ENCODE assay signal across 8 cellular contexts in genomic region chr2:111168528-111168929, GRCh38. TPM values are rescaled to one million over a fixed set of nuclear protein-coding genes. Genes with fewer than 3 reads are reported as not detected.
DNase-seq lines count a peak whose midpoint lies in the region; ATAC-seq, FAIRE-seq and TF ChIP-seq lines count a peak whose summit lies in the region.

No MANE protein-coding gene starts in this region.

- no peaks in the 10 kb centered on the region for H3K79me2 ChIP-seq in Karpas-422 (ENCODE audit: low read length)

- H3K9ac ChIP-seq in Karpas-422 (ENCODE audit: low read length), result peak overlapping the region; percentile 24; the same call in 1 of the 2 replicates

- WGBS in A549 (ENCODE audit: missing lambda C conversion rate), result 25% methylated on average over 8 of the region's 8 CpGs

- no peak overlapping the region for H3K4me3 ChIP-seq in A549
- no peak overlapping the region for H3K4me3 ChIP-seq in Karpas-422 (ENCODE audit: low read length)
- no peak overlapping the region for H3K4me3 ChIP-seq in foreskin fibroblast (ENCODE audit: low read depth in 1 of 2, low read length in 2 of 2)

- peaks cover 11% of the 10 kb centered on the region for H4K20me1 ChIP-seq in Karpas-422 (ENCODE audit: insufficient read depth, low read depth, low read length)

- H3K27me3 ChIP-seq in Karpas-422 (ENCODE audit: low read length), result no peaks in the 10 kb centered on the region

- DNase-seq in A549 (ENCODE audit: low read depth in 1 of 2, low spot score in 1 of 2) (peak; percentile 58 to 68), Karpas-422 (peak; percentile 73), foreskin fibroblast (peak; percentile 73 to 90), SKM-1 treated with dmso at 0.1 percent for 144 hours (lab: John Stamatoyannopoulos, UW; ENCODE audit: unreplicated experiment) (no peak), NCI-H2081 (lab: John Stamatoyannopoulos, UW) (no peak)
- DNase-seq in activated CD8-positive, alpha-beta memory T cell treated with anti-CD3 and anti-CD28 coated beads, Interleukin-2, amount 50 U/mL, for 1 hour (ENCODE audit: extremely low read depth), result peak; percentile 9
- peak; percentile 57 to 62 for DNase-seq in stimulated activated CD4-positive, alpha-beta T cell treated with anti-CD3 and anti-CD28 coated beads, Interleukin-4, amount 100 ng/mL, for 48 hours (ENCODE audit: low read depth in 2 of 2)

- H3K4me2 ChIP-seq in A549 (peak overlapping the region; percentile 70), Karpas-422 (ENCODE audit: low read depth, low read length, poor library complexity, severe bottlenecking) (peak overlapping the region; percentile 7)

- CTCF ChIA-PET in A549 (lab: Yijun Ruan, JAX), result interaction anchor here (0.9 to 1.8 kb wide), 5 partner anchors 9 to 37 kb away, joined by 3 to 8 read pairs (median 3); no protein-coding TSS in a partner anchor

- POLR2A ChIA-PET in A549 (lab: Yijun Ruan, JAX), result interaction anchor here (1.8 kb wide), 1 partner anchor 48 kb away, joined by 7 read pairs; the partner anchor contains the start of gene BCL2L11

- H3K4me1 ChIP-seq in A549 (peaks cover 41% of the 10 kb centered on the region), Karpas-422 (ENCODE audit: low read length) (peaks cover 72% of the 10 kb centered on the region)

- ATAC-seq in A549, result peak; percentile 87 to 90
- ATAC-seq in GM19043 (IDR thresholded peaks at IDR 0.05; ENCODE audit: low read depth, unreplicated experiment), result peak; percentile 70

- no peaks in the 10 kb centered on the region for H3K9me2 ChIP-seq in Karpas-422 (replicated peaks; ENCODE audit: insufficient read depth, low read length)

- H3K9me3 ChIP-seq in A549 (no peaks in the 10 kb centered on the region), Karpas-422 (ENCODE audit: low read length) (no peaks in the 10 kb centered on the region)

- peak in 1 of 2 experiments; percentile 12; a peak in 1 of 5 replicates for TF ChIP-seq RAD21 in A549 (conservative IDR thresholded peaks at IDR 0.05 in 1 of 2, IDR thresholded peaks at IDR 0.05 in 1 of 2)

- FAIRE-seq in A549 (lab: Jason Lieb, UNC), result no peak

- H3K36me3 ChIP-seq in Karpas-422 (ENCODE audit: insufficient read depth, low read length), result peaks cover 24% of the 10 kb centered on the region

- TF ChIP-seq CTCF in A549 (IDR thresholded peaks at IDR 0.05), result no peak
- no peak for TF ChIP-seq CTCF in foreskin fibroblast (IDR thresholded peaks at IDR 0.05; ENCODE audit: low read depth, low read length)

- no peak overlapping the region for H2AFZ ChIP-seq in Karpas-422 (ENCODE audit: low read length)

- H3K27ac ChIP-seq in A549 (peak overlapping the region; percentile 75 to 84), Karpas-422 (ENCODE audit: low read length) (peak overlapping the region; percentile 74)

- TF ChIP-seq EP300 in A549 (IDR thresholded peaks at IDR 0.05), result no peak; a peak in 1 of 5 replicates

- TF ChIP-seq POLR2A in A549 (IDR thresholded peaks at IDR 0.05; ENCODE audit: low read length), result no peak

TF ChIP-seq in A549, 52 proteins besides CTCF, POLR2A, EP300 and RAD21:
- peak; percentile 57 for TF ChIP-seq JUNB (IDR thresholded peaks at IDR 0.05)
- 0 out of 2 replicates have a peak, but pooled peaks have one; percentile 62 for TF ChIP-seq POLR2AphosphoS2 (conservative IDR thresholded peaks at IDR 0.05; ENCODE audit: low read length)
- TF ChIP-seq GATA3 (IDR thresholded peaks at IDR 0.05; ENCODE audit: borderline replicate concordance), result peak; percentile 32; the same call in 1 of the 2 replicates
- TF ChIP-seq HOXB13 (CRISPR knock-in tag; IDR thresholded peaks at IDR 0.05; ENCODE audit: low read depth), result no peak
- peak; percentile 20; the same call in 1 of the 3 replicates for TF ChIP-seq SMC3 (IDR thresholded peaks at IDR 0.05)
- no peak for TF ChIP-seq USF2 (IDR thresholded peaks at IDR 0.05)
- peak; percentile 41 to 50; a peak in 3 of 5 replicates for TF ChIP-seq JUN (IDR thresholded peaks at IDR 0.05)
- TF ChIP-seq NFE2L2 (conservative IDR thresholded peaks at IDR 0.05; ENCODE audit: low read length), result peak; percentile 73
- TF ChIP-seq FOSL2 (IDR thresholded peaks at IDR 0.05), result 0 out of 2 replicates have a peak, but pooled peaks have one; percentile 47
- peak; percentile 78 for TF ChIP-seq FOSL2 (CRISPR knock-in tag; IDR thresholded peaks at IDR 0.05)
- TF ChIP-seq HOXA7 (CRISPR knock-in tag; IDR thresholded peaks at IDR 0.05), result no peak
- TF ChIP-seq MAFK (IDR thresholded peaks at IDR 0.05; ENCODE audit: partially characterized antibody), result peak; percentile 93
- TF ChIP-seq CBX8 (IDR thresholded peaks at IDR 0.05), result no peak
- TF ChIP-seq RCOR1 (IDR thresholded peaks at IDR 0.05; ENCODE audit: low read depth, low read length), result no peak
- no peak for TF ChIP-seq KDM5A (IDR thresholded peaks at IDR 0.05)
TF ChIP-seq in A549: peak in this region for 8.

RNA-seq across cellular contexts. Expression of gene BCL2L11, which starts 47.8 kb away (rescaled TPM):
- polyA plus RNA-seq in A549 (2011; rRNA removed), result 7.4 and 14.5 TPM in 2 replicates
- polyA plus RNA-seq in A549 (2012; cell fraction: cytosol; rRNA removed), result 3.7 and 5.8 TPM in 2 replicates
- 4.8 and 5.9 TPM in 2 replicates for polyA plus RNA-seq in A549 (2012; cell fraction: nucleus; rRNA removed)
- 9.6 to 17.4 TPM (median 14.5 TPM) in 3 replicates for polyA plus RNA-seq in A549 (2017; fragmentation: RNase III; extraction: RNeasy Plus Mini Kit Qiagen cat#74134 plus additional on column Dnase treatment)
- 15.2 and 16.4 TPM in 2 replicates for polyA minus RNA-seq in A549 (2011; rRNA and poly(A)+ RNA removed)
- total RNA-seq in Karpas-422 (2014; rRNA removed; shearing (Covaris generic); ENCODE audit: low replicate concordance), result 29.7 and 51.9 TPM in 2 replicates

Comparison
In these comparisons a context has a peak if more than half of its experiments do, and no peak if none do; other contexts are left out.
1. DNase-seq: peak in A549 (2 of 2), Karpas-422 (single experiment), activated CD8-positive, alpha-beta memory T cell treated with anti-CD3 and anti-CD28 coated beads, Interleukin-2, amount 50 U/mL, for 1 hour (single experiment), foreskin fibroblast (2 of 2) and stimulated activated CD4-positive, alpha-beta T cell treated with anti-CD3 and anti-CD28 coated beads, Interleukin-4, amount 100 ng/mL, for 48 hours (2 of 2); none in SKM-1 treated with dmso at 0.1 percent for 144 hours (single experiment) and NCI-H2081 (0 of 2).